Comparison of ENCODE assay signal across 8 cellular contexts in the genomic region with DNA sequence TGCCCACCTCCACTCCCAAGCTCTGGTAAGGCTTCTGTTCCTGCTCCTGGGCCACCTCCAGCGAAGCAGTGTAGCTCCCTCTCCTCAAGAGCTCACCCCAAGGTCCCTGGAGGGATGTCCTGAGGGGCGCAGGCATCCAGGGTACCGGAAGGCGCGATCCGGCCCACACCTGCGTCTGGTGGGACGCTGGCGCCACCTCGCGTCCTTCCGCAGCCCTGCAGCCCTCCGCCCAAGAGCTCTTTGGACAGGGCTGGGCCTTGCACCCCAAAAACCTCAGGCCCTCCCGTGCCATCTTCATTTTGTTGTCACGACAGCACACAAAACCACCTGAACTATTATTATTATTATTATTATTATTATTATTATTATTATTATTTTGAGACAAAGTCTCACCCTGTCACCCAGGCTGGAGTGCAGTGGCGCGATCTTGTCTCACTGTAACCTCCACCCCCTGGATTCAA. TPM values are rescaled to one million over a fixed set of nuclear protein-coding genes. Genes with fewer than 3 reads are reported as not detected.
DNase-seq lines count a peak whose midpoint lies in the region; ATAC-seq, FAIRE-seq and TF ChIP-seq lines count a peak whose summit lies in the region.
"Had no signal": no experiment of that assay in that cellular context is flagged by ENCODE, and none has a peak within 500 bp of the region (broad histone marks: within the 10 kb centered on the region; RNA-seq: fewer than 3 reads in every experiment).

No MANE protein-coding gene starts in this region.

- no peak for FAIRE-seq in HTR-8/SVneo (lab: Jason Lieb, UNC)

- 0 to 40% methylated on average over 1 to 5 of the region's 17 CpGs for WGBS in gastroesophageal sphincter (ENCODE audit: low coverage in 1 of 2), 2 donors

- ATAC-seq in gastroesophageal sphincter (no peak), HG03139 (IDR thresholded peaks at IDR 0.05; ENCODE audit: unreplicated experiment) (no peak), GM21619 (IDR thresholded peaks at IDR 0.05; ENCODE audit: unreplicated experiment) (no peak)

- TF ChIP-seq POLR2A in gastroesophageal sphincter (IDR thresholded peaks at IDR 0.05), result no peak

- no peaks in the 10 kb centered on the region for H3K36me3 ChIP-seq in gastroesophageal sphincter

- no peak overlapping the region for H3K27ac ChIP-seq in gastroesophageal sphincter

- DNase-seq in EL (peak; percentile 12), HTR-8/SVneo (ENCODE audit: insufficient read length, low spot score) (peak; percentile 56)
- peak; percentile 74 for DNase-seq in activated CD8-positive, alpha-beta memory T cell treated with anti-CD3 and anti-CD28 coated beads for 24 hours
- DNase-seq in stimulated activated CD4-positive, alpha-beta T cell treated with anti-CD3 and anti-CD28 coated beads, TNF-alpha, amount 100 ng/mL, for 48 hours (ENCODE audit: low read depth in 3 of 3), result peak in 2 of 3 donors; percentile 27
- DNase-seq: left cardiac atrium had no signal

- TF ChIP-seq EP300 in gastroesophageal sphincter (IDR thresholded peaks at IDR 0.05), result no peak

- peaks cover 50% of the 10 kb centered on the region for H3K27me3 ChIP-seq in gastroesophageal sphincter

- peak in 3 of 4 experiments; percentile 42 to 70 (median 56) for TF ChIP-seq CTCF in gastroesophageal sphincter (IDR thresholded peaks at IDR 0.05)

- no peak overlapping the region for H3K4me3 ChIP-seq in gastroesophageal sphincter

- no peaks in the 10 kb centered on the region for H3K9me3 ChIP-seq in gastroesophageal sphincter

- peaks cover 0 to 8% (median 0%) of the 10 kb centered on the region in 3 donors for H3K4me1 ChIP-seq in gastroesophageal sphincter

RNA-seq across cellular contexts. Expression of gene PAX7, which starts 49.2 kb away (rescaled TPM):
- not detected for total RNA-seq in gastroesophageal sphincter
- total RNA-seq: left cardiac atrium had no signal

Comparison
In these comparisons a context has a peak if more than half of its experiments do, and no peak if none do; other contexts are left out.
1. DNase-seq: peak in every context shown above with its lines; median percentile 74 in activated CD8-positive, alpha-beta memory T cell treated with anti-CD3 and anti-CD28 coated beads for 24 hours; 56 in HTR-8/SVneo; 27 in stimulated activated CD4-positive, alpha-beta T cell treated with anti-CD3 and anti-CD28 coated beads, TNF-alpha, amount 100 ng/mL, for 48 hours; 12 in EL.